In genomic region chr12:15474766-15475165, GRCh38 we compare ENCODE assay signal across 19 cellular contexts.
A peak's percentile ranks its signal among the peaks of the same experiment; 100 is the strongest.
DNase-seq lines count a peak whose midpoint lies in the region; ATAC-seq and TF ChIP-seq lines count a peak whose summit lies in the region.
"Had no signal": no experiment of that assay in that cellular context is flagged by ENCODE, and none has a peak within 500 bp of the region (broad histone marks: within the 10 kb centered on the region; RNA-seq: fewer than 3 reads in every experiment).

No MANE protein-coding gene starts in this region.

- DNase-seq in MG63 (peak; percentile 48), thyroid gland (no peak), T1000 (lab: John Stamatoyannopoulos, UW) (no peak)
- DNase-seq: Caco-2; CD4-positive, alpha-beta T cell; DMS53; GF-D8; Karpas-422; NCI-H1417 treated with DMSO at 0.1 percent for 48 hours; NCI-H187; NCI-H510A; NCI-H774; Peyer's patch had no signal

- H3K27ac Mint-ChIP-seq in brain (peak overlapping the region in 4 of 5 experiments; percentile 49 to 92 (median 62)), nephron (peak overlapping the region in 2 of 3 experiments; percentile 22 to 26)
- H3K27ac Mint-ChIP-seq: CD4-positive, alpha-beta T cell had no signal

- TF ChIP-seq CTCF in brain (conservative IDR thresholded peaks at IDR 0.05) = no peak
- TF ChIP-seq CTCF in nephron (IDR thresholded peaks at IDR 0.05; ENCODE audit: unreplicated experiment in 3 of 3) = no peak
- TF ChIP-seq CTCF in gastroesophageal sphincter (IDR thresholded peaks at IDR 0.05) = no peak
- no peak for TF ChIP-seq CTCF in thyroid gland (IDR thresholded peaks at IDR 0.05)

- peaks cover 0 to 5% (median 4%) of the 10 kb centered on the region in 5 experiments for H3K9me3 Mint-ChIP-seq in brain
- H3K9me3 Mint-ChIP-seq in nephron = peaks cover 4% of the 10 kb centered on the region

- no peaks in the 10 kb centered on the region for H3K36me3 Mint-ChIP-seq in brain
- H3K36me3 Mint-ChIP-seq in nephron (ENCODE audit: low read depth) = peaks cover 5% of the 10 kb centered on the region

- H3K9me3 ChIP-seq in MG63 = no peaks in the 10 kb centered on the region
- no peaks in the 10 kb centered on the region for H3K9me3 ChIP-seq in gastroesophageal sphincter
- H3K9me3 ChIP-seq in thyroid gland = no peaks in the 10 kb centered on the region
- H3K9me3 ChIP-seq: BLaER1, Caco-2, Peyer's patch, SJSA1 had no signal

- no peak overlapping the region for H3K4me3 ChIP-seq in MG63
- H3K4me3 ChIP-seq in gastroesophageal sphincter = no peak overlapping the region
- H3K4me3 ChIP-seq in thyroid gland (replicated peaks in 1 of 3) = no peak overlapping the region
- H3K4me3 ChIP-seq: BLaER1, Peyer's patch, SJSA1 had no signal

- intact Hi-C loops in thyroid gland (cut with DNase I) = no loop called here

- ATAC-seq in gastroesophageal sphincter = no peak
- no peak for ATAC-seq in HG02970 (IDR thresholded peaks at IDR 0.05; ENCODE audit: low FRiP score, unreplicated experiment)

- no peaks in the 10 kb centered on the region for H3K27me3 Mint-ChIP-seq in brain
- peaks cover 4% of the 10 kb centered on the region for H3K27me3 Mint-ChIP-seq in nephron (ENCODE audit: low read depth)

- H3K27ac ChIP-seq in gastroesophageal sphincter (no peak overlapping the region), thyroid gland (no peak overlapping the region)
- H3K27ac ChIP-seq: BLaER1, Peyer's patch, SJSA1 had no signal

- no peaks in the 10 kb centered on the region for H3K4me1 ChIP-seq in gastroesophageal sphincter
- no peaks in the 10 kb centered on the region for H3K4me1 ChIP-seq in thyroid gland
- H3K4me1 ChIP-seq: BLaER1, Caco-2, Peyer's patch, SJSA1 had no signal

- 65 to 70% methylated on average over 5 to 6 of the region's 6 CpGs for WGBS in gastroesophageal sphincter (ENCODE audit: low coverage in 1 of 2), 2 donors
- 72 to 84% methylated on average over 6 of the region's 6 CpGs for WGBS in thyroid gland, 2 donors

- peaks cover 11% of the 10 kb centered on the region for H3K4me1 Mint-ChIP-seq in brain
- H3K4me1 Mint-ChIP-seq in nephron = no peaks in the 10 kb centered on the region

- H3K27me3 ChIP-seq in MG63 = no peaks in the 10 kb centered on the region
- H3K27me3 ChIP-seq in gastroesophageal sphincter = no peaks in the 10 kb centered on the region
- no peaks in the 10 kb centered on the region for H3K27me3 ChIP-seq in thyroid gland
- H3K27me3 ChIP-seq: BLaER1, Peyer's patch had no signal

- no peak for TF ChIP-seq EP300 in gastroesophageal sphincter (IDR thresholded peaks at IDR 0.05)

- TF ChIP-seq POLR2A in gastroesophageal sphincter (IDR thresholded peaks at IDR 0.05) = no peak
- TF ChIP-seq POLR2A in thyroid gland (IDR thresholded peaks at IDR 0.05) = no peak

- H3K4me3 Mint-ChIP-seq in brain (peak overlapping the region in 2 of 5 experiments; percentile 6 to 31), nephron (no peak overlapping the region)
- H3K4me3 Mint-ChIP-seq: CD4-positive, alpha-beta T cell had no signal

- H3K36me3 ChIP-seq in MG63 (no peaks in the 10 kb centered on the region), gastroesophageal sphincter (no peaks in the 10 kb centered on the region), thyroid gland (no peaks in the 10 kb centered on the region)
- H3K36me3 ChIP-seq: BLaER1, Peyer's patch, SJSA1 had no signal
